7 cellular contexts compared by ENCODE assay signal in genomic region chr22:25426530-25427308, GRCh38.
A peak's percentile ranks its signal among the peaks of the same experiment; 100 is the strongest.
DNase-seq lines count a peak whose midpoint lies in the region; FAIRE-seq and TF ChIP-seq lines count a peak whose summit lies in the region.
"Not testable (repeated sequence)": the region's sequence is repeated elsewhere in the genome, so short reads cannot be mapped to it uniquely, and the experiment has no call there.

No MANE protein-coding gene starts in this region.

- not testable (repeated sequence) for H3K27ac Mint-ChIP-seq in nephron

- H3K36me3 ChIP-seq in bronchial epithelial cell (ENCODE audit: control insufficient read depth, insufficient read depth, low read length), result not testable (repeated sequence)

- not testable (repeated sequence) for H3K27me3 ChIP-seq in bronchial epithelial cell (ENCODE audit: control insufficient read depth, insufficient read depth, low read length)

- not testable (repeated sequence) for H3K4me3 ChIP-seq in HFF-Myc (replicated peaks; ENCODE audit: low read depth, low read length); bronchial epithelial cell (ENCODE audit: low read depth, low read length); fibroblast of villous mesenchyme (ENCODE audit: low read depth, low read length)

- TF ChIP-seq CTCF in HFF-Myc (IDR thresholded peaks at IDR 0.05; ENCODE audit: low read depth, low read length, missing control alignments) (peak; percentile 5), bronchial epithelial cell (IDR thresholded peaks at IDR 0.05; ENCODE audit: insufficient read depth, low read length, severe bottlenecking) (peak; percentile 14), fibroblast of villous mesenchyme (IDR thresholded peaks at IDR 0.05; ENCODE audit: insufficient read depth, low read depth, low read length) (peak; percentile 23), nephron (IDR thresholded peaks at IDR 0.05; ENCODE audit: unreplicated experiment in 3 of 3) (peak in 2 of 3 experiments; percentile 23 to 37)

- peak; percentile 15 for DNase-seq in ELR (ENCODE audit: low read depth)
- DNase-seq in HFF-Myc (ENCODE audit: extremely low read depth, low read depth); bronchial epithelial cell (ENCODE audit: low read depth); fibroblast of villous mesenchyme (ENCODE audit: low read depth): not testable (repeated sequence)
- peak; percentile 14 for DNase-seq in NCI-H1694 treated with DMSO at 0.1 percent for 48 hours (lab: John Stamatoyannopoulos, UW)
- peak; percentile 45 for DNase-seq in SKM-1 treated with dmso at 0.1 percent for 144 hours (lab: John Stamatoyannopoulos, UW; ENCODE audit: unreplicated experiment)

- not testable (repeated sequence) for H3K4me1 Mint-ChIP-seq in nephron

- FAIRE-seq in bronchial epithelial cell (lab: Jason Lieb, UNC), result not testable (repeated sequence)

- H3K27me3 Mint-ChIP-seq in nephron (ENCODE audit: low read depth), result peaks cover 51% of the 10 kb centered on the region

- not testable (repeated sequence) for H3K4me3 Mint-ChIP-seq in nephron

- H3K36me3 Mint-ChIP-seq in nephron (ENCODE audit: low read depth), result not testable (repeated sequence)

- not testable (repeated sequence) for H3K9me3 Mint-ChIP-seq in nephron
